In the genomic region with DNA sequence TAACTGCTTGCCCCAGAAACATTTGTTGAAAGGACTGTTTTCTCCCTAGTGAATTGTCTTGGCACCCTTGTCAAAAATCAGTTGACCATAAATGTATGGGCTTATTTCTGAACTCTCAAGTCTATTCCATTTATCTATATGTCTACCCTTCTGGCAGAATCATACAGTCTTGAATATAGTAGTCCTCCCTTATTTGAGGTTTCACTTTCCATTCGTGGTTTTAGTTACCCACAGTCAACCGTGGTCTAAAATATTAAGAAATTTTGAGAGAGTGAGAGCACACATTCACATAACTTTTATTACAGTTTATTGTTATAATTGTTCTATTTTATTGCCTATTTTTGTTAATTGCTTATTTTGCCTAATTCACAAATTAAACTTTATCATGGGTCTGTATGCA, we compare ENCODE assay signal across 13 cellular contexts. TPM values are rescaled to one million over a fixed set of nuclear protein-coding genes. Genes with fewer than 3 reads are reported as not detected.
DNase-seq lines count a peak whose midpoint lies in the region; ATAC-seq and TF ChIP-seq lines count a peak whose summit lies in the region.
"Had no signal": no experiment of that assay in that cellular context is flagged by ENCODE, and none has a peak within 500 bp of the region (broad histone marks: within the 10 kb centered on the region; RNA-seq: fewer than 3 reads in every experiment).

No MANE protein-coding gene starts in this region.

- TF ChIP-seq CTCF in GM13977 (IDR thresholded peaks at IDR 0.05; ENCODE audit: extremely low read depth, insufficient read depth, missing control alignments) (no peak), dorsolateral prefrontal cortex (IDR thresholded peaks at IDR 0.05 in 54 of 56, conservative IDR thresholded peaks at IDR 0.05 in 2 of 56; ENCODE audit: low read depth in 1 of 56, partially characterized antibody in 56 of 56) (no peak), right lobe of liver (IDR thresholded peaks at IDR 0.05) (no peak)

- POLR2A ChIA-PET in activated CD4-positive, alpha-beta memory T cell treated with anti-CD3 and anti-CD28 coated beads, Interleukin-2, amount 10 ng/mL, durations not matched to agents 7 days and 5 days (lab: Charles Lee), result no interaction called here

- H3K4me3 ChIP-seq in dorsolateral prefrontal cortex (no peak overlapping the region), right lobe of liver (no peak overlapping the region)

- TF ChIP-seq POLR2A in right lobe of liver (IDR thresholded peaks at IDR 0.05), result no peak

- no peak overlapping the region for H3K27ac ChIP-seq in dorsolateral prefrontal cortex
- no peak overlapping the region for H3K27ac ChIP-seq in right lobe of liver

- ATAC-seq in HG03558 (IDR thresholded peaks at IDR 0.05; ENCODE audit: extremely low read depth, unreplicated experiment) (peak; percentile 49), HG02798 (IDR thresholded peaks at IDR 0.05; ENCODE audit: poor library complexity, unreplicated experiment) (no peak), right lobe of liver (no peak)
- peak; percentile 50 for ATAC-seq in activated T-helper 17 cell treated with anti-CD3 and anti-CD28 coated beads, Interleukin-2, amount 50 U/mL, for 72 hours (replicated peaks)

- peak; percentile 18 to 43 for DNase-seq in AML-193 (lab: John Stamatoyannopoulos, UW)
- peak; percentile 31 for DNase-seq in GM13977 (ENCODE audit: low spot score)
- no peak for DNase-seq in dorsolateral prefrontal cortex
- no peak for DNase-seq in right lobe of liver
- DNase-seq in activated CD4-positive, alpha-beta memory T cell treated with anti-CD3 and anti-CD28 coated beads, Interleukin-2, amount 10 ng/mL, durations not matched to agents 7 days and 5 days, result no peak
- DNase-seq: BE2C, foreskin fibroblast, kidney, NCI-H510A treated with DMSO at 0.1 percent for 48 hours had no signal

- H3K9me3 Mint-ChIP-seq in activated T-helper 17 cell treated with anti-CD3 and anti-CD28 coated beads, Interleukin-2, amount 50 U/mL, for 72 hours, result no peaks in the 10 kb centered on the region
- peaks cover 12% of the 10 kb centered on the region for H3K9me3 Mint-ChIP-seq in activated CD4-positive, alpha-beta memory T cell treated with anti-CD3 and anti-CD28 coated beads, Interleukin-2, amount 10 ng/mL, durations not matched to agents 7 days and 5 days

- in situ Hi-C loops in GM13977 (cut with MboI; ENCODE audit: low pct_unique_long_range_greater_than_20kb, low sequenced_read_pairs, unreplicated experiment), result no loop called here

- peaks cover 0 to 5% (median 0%) of the 10 kb centered on the region in 4 donors for H3K9me3 ChIP-seq in right lobe of liver
- H3K9me3 ChIP-seq: BE2C had no signal

- H3K27me3 Mint-ChIP-seq in activated T-helper 17 cell treated with anti-CD3 and anti-CD28 coated beads, Interleukin-2, amount 50 U/mL, for 72 hours, result no peaks in the 10 kb centered on the region
- H3K27me3 Mint-ChIP-seq in activated CD4-positive, alpha-beta memory T cell treated with anti-CD3 and anti-CD28 coated beads, Interleukin-2, amount 10 ng/mL, durations not matched to agents 7 days and 5 days, result peaks cover 6% of the 10 kb centered on the region

- H3K4me1 ChIP-seq in right lobe of liver, result no peaks in the 10 kb centered on the region
- H3K4me1 ChIP-seq: BE2C had no signal

- H3K27me3 ChIP-seq in dorsolateral prefrontal cortex, result no peaks in the 10 kb centered on the region
- H3K27me3 ChIP-seq in right lobe of liver, result no peaks in the 10 kb centered on the region
- H3K27me3 ChIP-seq: BE2C had no signal

- intact Hi-C loops in dorsolateral prefrontal cortex (cut with DNase I) (no loop called here), right lobe of liver (cut with DNase I) (no loop called here)

- CTCF ChIA-PET in activated CD4-positive, alpha-beta memory T cell treated with anti-CD3 and anti-CD28 coated beads, Interleukin-2, amount 10 ng/mL, durations not matched to agents 7 days and 5 days (lab: Charles Lee), result no interaction called here

- H3K4me3 Mint-ChIP-seq in activated T-helper 17 cell treated with anti-CD3 and anti-CD28 coated beads, Interleukin-2, amount 50 U/mL, for 72 hours, result peak overlapping the region; percentile 27
- H3K4me3 Mint-ChIP-seq in activated CD4-positive, alpha-beta memory T cell treated with anti-CD3 and anti-CD28 coated beads, Interleukin-2, amount 10 ng/mL, durations not matched to agents 7 days and 5 days, result no peak overlapping the region

- H3K36me3 Mint-ChIP-seq in activated T-helper 17 cell treated with anti-CD3 and anti-CD28 coated beads, Interleukin-2, amount 50 U/mL, for 72 hours (ENCODE audit: low read depth), result no peaks in the 10 kb centered on the region
- H3K36me3 Mint-ChIP-seq in activated CD4-positive, alpha-beta memory T cell treated with anti-CD3 and anti-CD28 coated beads, Interleukin-2, amount 10 ng/mL, durations not matched to agents 7 days and 5 days (ENCODE audit: low read depth), result peaks cover 5% of the 10 kb centered on the region

- H3K27ac Mint-ChIP-seq in activated T-helper 17 cell treated with anti-CD3 and anti-CD28 coated beads, Interleukin-2, amount 50 U/mL, for 72 hours, result no peak overlapping the region
- H3K27ac Mint-ChIP-seq in activated CD4-positive, alpha-beta memory T cell treated with anti-CD3 and anti-CD28 coated beads, Interleukin-2, amount 10 ng/mL, durations not matched to agents 7 days and 5 days, result no peak overlapping the region

- peaks cover 11% of the 10 kb centered on the region for H3K4me1 Mint-ChIP-seq in activated T-helper 17 cell treated with anti-CD3 and anti-CD28 coated beads, Interleukin-2, amount 50 U/mL, for 72 hours
- H3K4me1 Mint-ChIP-seq in activated CD4-positive, alpha-beta memory T cell treated with anti-CD3 and anti-CD28 coated beads, Interleukin-2, amount 10 ng/mL, durations not matched to agents 7 days and 5 days, result peaks cover 8% of the 10 kb centered on the region

- no peaks in the 10 kb centered on the region for H3K36me3 ChIP-seq in right lobe of liver
- H3K36me3 ChIP-seq: BE2C had no signal

- 49% methylated on average over 2 of the region's 2 CpGs for WGBS in right lobe of liver (ENCODE audit: insufficient coverage, low coverage, low lambda C conversion rate, missing lambda C conversion rate)

RNA-seq across cellular contexts. Expression of gene CEP41, which starts 17.4 kb away (rescaled TPM):
- 10 to 100 TPM in 1 of 2 donors, 1 to 10 TPM in 1; 8.3 to 14.0 TPM for total RNA-seq in activated T-helper 17 cell treated with anti-CD3 and anti-CD28 coated beads, Interleukin-2, amount 50 U/mL, for 72 hours
- total RNA-seq in dorsolateral prefrontal cortex (10 to 100 TPM; 10.4 to 41.3 (median 27.0) TPM), right lobe of liver (10 to 100 TPM in 1 of 6 experiments, 1 to 10 TPM in 5; 2.6 to 11.7 (median 4.6) TPM)
- 10 to 100 TPM; 13.2 to 15.7 TPM for total RNA-seq in activated CD4-positive, alpha-beta memory T cell treated with anti-CD3 and anti-CD28 coated beads, Interleukin-2, amount 10 ng/mL, durations not matched to agents 7 days and 5 days

RNA-seq across cellular contexts. Expression of gene MEST, which starts 33.6 kb away (rescaled TPM):
- 1 to 10 TPM in 1 of 2 donors, under 1 TPM in 1; 0.99 to 1.5 TPM for total RNA-seq in activated T-helper 17 cell treated with anti-CD3 and anti-CD28 coated beads, Interleukin-2, amount 50 U/mL, for 72 hours
- total RNA-seq in dorsolateral prefrontal cortex (100 to 1,000 TPM in 109 of 120 experiments, 10 to 100 TPM in 11; 36.7 to 215 (median 138) TPM), right lobe of liver (10 to 100 TPM; 23.4 to 46.9 (median 31.2) TPM)
- total RNA-seq in activated CD4-positive, alpha-beta memory T cell treated with anti-CD3 and anti-CD28 coated beads, Interleukin-2, amount 10 ng/mL, durations not matched to agents 7 days and 5 days, result under 1 TPM; 0.55 to 0.68 TPM
- total RNA-seq: SK-MEL-5 had no signal

Comparison
In these comparisons a context has a peak if more than half of its experiments do, and no peak if none do; other contexts are left out.
1. DNase-seq: peak in AML-193 (2 of 2) and GM13977 (single experiment); none in dorsolateral prefrontal cortex (0 of 10), right lobe of liver (0 of 3) and activated CD4-positive, alpha-beta memory T cell treated with anti-CD3 and anti-CD28 coated beads, Interleukin-2, amount 10 ng/mL, durations not matched to agents 7 days and 5 days (single experiment).
2. ATAC-seq: peak in HG03558 (single experiment) and activated T-helper 17 cell treated with anti-CD3 and anti-CD28 coated beads, Interleukin-2, amount 50 U/mL, for 72 hours (single experiment); none in HG02798 (single experiment) and right lobe of liver (0 of 4).
3. RNA of gene MEST, which starts 33.6 kb away (total RNA-seq): 36.7 to 215 TPM in dorsolateral prefrontal cortex and 23.4 to 46.9 TPM in right lobe of liver; 0.99 to 1.5 TPM in activated T-helper 17 cell treated with anti-CD3 and anti-CD28 coated beads, Interleukin-2, amount 50 U/mL, for 72 hours and 0.55 to 0.68 TPM in activated CD4-positive, alpha-beta memory T cell treated with anti-CD3 and anti-CD28 coated beads, Interleukin-2, amount 10 ng/mL, durations not matched to agents 7 days and 5 days; every median in the first group is over 4 times any median in the second.